10 cellular contexts compared by ENCODE assay signal in genomic region chr18:77107218-77107815, GRCh38. TPM values are rescaled to one million over a fixed set of nuclear protein-coding genes. Genes with fewer than 3 reads are reported as not detected.
A peak's percentile ranks its signal among the peaks of the same experiment; 100 is the strongest.
DNase-seq lines count a peak whose midpoint lies in the region; ATAC-seq and TF ChIP-seq lines count a peak whose summit lies in the region.
"Had no signal": no experiment of that assay in that cellular context is flagged by ENCODE, and none has a peak within 500 bp of the region (broad histone marks: within the 10 kb centered on the region; RNA-seq: fewer than 3 reads in every experiment).

No MANE protein-coding gene starts in this region.

- H3K9me3 ChIP-seq in effector memory CD4-positive, alpha-beta T cell (ENCODE audit: control insufficient read depth, low read length) = no peaks in the 10 kb centered on the region

- no peak overlapping the region for H3K4me3 ChIP-seq in effector memory CD4-positive, alpha-beta T cell (ENCODE audit: insufficient read depth, low read depth, low read length, poor library complexity, severe bottlenecking)

- H3K27ac Mint-ChIP-seq in nephron = peak overlapping the region; percentile 92 to 100 (median 97)

- intact Hi-C loops in Right ventricle myocardium inferior (cut with DNase I) (no loop called here), cardiac septum (cut with DNase I) (loop anchor here (5.0 kb wide), 1 partner anchor 35 kb away; no protein-coding TSS in a partner anchor)

- ATAC-seq in Right ventricle myocardium inferior = peak; percentile 43
- ATAC-seq in HG03039 (IDR thresholded peaks at IDR 0.05; ENCODE audit: unreplicated experiment) = no peak

- peaks cover 76% of the 10 kb centered on the region for H3K4me1 ChIP-seq in effector memory CD4-positive, alpha-beta T cell (ENCODE audit: control insufficient read depth, insufficient read depth, low read length, poor library complexity, severe bottlenecking)

- no peak for DNase-seq in Right ventricle myocardium inferior (ENCODE audit: missing footprints)
- no peak for DNase-seq in cardiac septum (ENCODE audit: low spot score)
- DNase-seq in effector memory CD4-positive, alpha-beta T cell = no peak
- DNase-seq in SK-N-DZ (ENCODE audit: low spot score) = no peak
- DNase-seq in COLO668 (lab: John Stamatoyannopoulos, UW; ENCODE audit: unreplicated experiment) = no peak
- no peak for DNase-seq in SHP77 (lab: John Stamatoyannopoulos, UW)
- DNase-seq: NCI-H2171 had no signal

- H3K27me3 Mint-ChIP-seq in nephron (ENCODE audit: low read depth) = no peaks in the 10 kb centered on the region

- no peaks in the 10 kb centered on the region for H3K36me3 Mint-ChIP-seq in nephron (ENCODE audit: low read depth)

- peak overlapping the region; percentile 76 for H3K27ac ChIP-seq in effector memory CD4-positive, alpha-beta T cell (ENCODE audit: insufficient read depth, low read length, poor library complexity, severe bottlenecking)
- H3K27ac ChIP-seq: epithelial cell of prostate had no signal

- no peaks in the 10 kb centered on the region for H3K9me3 Mint-ChIP-seq in nephron

- H3K27me3 ChIP-seq in effector memory CD4-positive, alpha-beta T cell (replicated peaks; ENCODE audit: control insufficient read depth, insufficient read depth, low read length, poor library complexity, severe bottlenecking) = no peaks in the 10 kb centered on the region

- peaks cover 86% of the 10 kb centered on the region for H3K4me1 Mint-ChIP-seq in nephron

- peaks cover 21% of the 10 kb centered on the region for H3K36me3 ChIP-seq in effector memory CD4-positive, alpha-beta T cell (ENCODE audit: control insufficient read depth, insufficient read depth, low read length)

- TF ChIP-seq CTCF in nephron (IDR thresholded peaks at IDR 0.05; ENCODE audit: unreplicated experiment in 3 of 3) = no peak

- peak overlapping the region; percentile 12 to 50 (median 40) for H3K4me3 Mint-ChIP-seq in nephron

RNA-seq across cellular contexts. Expression of gene MBP, which starts 25.3 kb away (rescaled TPM):
- total RNA-seq in Right ventricle myocardium inferior = 34.9 TPM
- 37.7 TPM for total RNA-seq in cardiac septum
- polyA plus RNA-seq in SK-N-DZ (2014; cell fraction: cytosol; rRNA removed) = not detected in 2 replicates
- polyA plus RNA-seq in SK-N-DZ (2014; cell fraction: nucleus; rRNA removed) = not detected in 2 replicates
